In the genomic region with DNA sequence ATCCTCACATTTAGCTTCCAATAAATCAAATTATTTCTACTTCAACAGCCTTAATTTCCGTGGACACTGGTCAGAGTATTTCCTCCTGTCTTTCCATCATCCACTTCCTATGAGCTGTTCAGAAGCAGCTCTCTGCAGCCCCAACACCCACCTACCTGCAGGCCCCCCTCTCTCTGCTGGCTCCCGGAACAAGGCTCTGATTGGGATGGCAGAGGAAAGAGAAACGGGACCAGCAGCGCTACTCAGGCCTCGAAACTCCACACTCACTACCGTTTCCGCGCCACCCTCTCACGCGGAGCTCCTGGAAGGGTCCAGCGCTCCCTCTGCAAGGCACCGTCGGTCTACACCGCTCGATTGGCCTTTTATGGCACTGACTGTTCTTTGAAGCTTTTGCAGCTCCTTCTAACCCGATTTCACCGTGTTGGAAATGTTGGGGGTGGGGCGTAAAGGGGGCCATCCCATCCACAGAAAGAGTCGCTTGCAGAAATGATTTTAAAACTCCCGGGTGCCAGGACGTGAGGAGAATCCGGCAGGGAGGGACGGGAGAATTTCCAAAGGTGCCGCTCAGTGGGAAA, we compare ENCODE assay signal across 8 cellular contexts. TPM values are rescaled to one million over a fixed set of nuclear protein-coding genes. Genes with fewer than 3 reads are reported as not detected.
DNase-seq lines count a peak whose midpoint lies in the region; ATAC-seq and TF ChIP-seq lines count a peak whose summit lies in the region.

No MANE protein-coding gene starts in this region.

- no peak for TF ChIP-seq POLR2A in stomach (IDR thresholded peaks at IDR 0.05)

- H3K36me3 ChIP-seq in stomach, result no peaks in the 10 kb centered on the region

- peak overlapping the region; percentile 73 to 89 (median 78) for H3K4me3 ChIP-seq in stomach

- H3K4me1 Mint-ChIP-seq in activated naive CD4-positive, alpha-beta T cell treated with anti-CD3 and anti-CD28 coated beads, Interleukin-2, amount 10 ng/mL, durations not matched to agents 7 days and 5 days, result peaks cover 17% of the 10 kb centered on the region
- H3K4me1 Mint-ChIP-seq in brain, result peaks cover 21% of the 10 kb centered on the region

- H3K27me3 ChIP-seq in stomach, result no peaks in the 10 kb centered on the region

- no peak for DNase-seq in activated naive CD4-positive, alpha-beta T cell treated with anti-CD3 and anti-CD28 coated beads, Interleukin-2, amount 10 ng/mL, durations not matched to agents 7 days and 5 days
- no peak for DNase-seq in activated naive CD4-positive, alpha-beta T cell treated with anti-CD3 and anti-CD28 coated beads, Interleukin-2, amount 50 U/mL, for 16 hours
- DNase-seq in NCI-H2171 (lab: John Stamatoyannopoulos, UW) (peak; percentile 40), left colon (no peak), stomach (peak; percentile 38), amniotic stem cell (lab: John Stamatoyannopoulos, UW) (no peak)

- TF ChIP-seq CTCF in brain (conservative IDR thresholded peaks at IDR 0.05) (no peak), stomach (IDR thresholded peaks at IDR 0.05) (no peak)

- H3K27ac Mint-ChIP-seq in activated naive CD4-positive, alpha-beta T cell treated with anti-CD3 and anti-CD28 coated beads, Interleukin-2, amount 10 ng/mL, durations not matched to agents 7 days and 5 days, result peak overlapping the region; percentile 91
- H3K27ac Mint-ChIP-seq in brain, result peak overlapping the region; percentile 95 to 99 (median 97)

- WGBS in stomach, 5 donors, result 0% methylated on average over 24 of the region's 24 CpGs

- peaks cover 4% of the 10 kb centered on the region for H3K27me3 Mint-ChIP-seq in activated naive CD4-positive, alpha-beta T cell treated with anti-CD3 and anti-CD28 coated beads, Interleukin-2, amount 10 ng/mL, durations not matched to agents 7 days and 5 days
- H3K27me3 Mint-ChIP-seq in brain, result peaks cover 4% of the 10 kb centered on the region

- ATAC-seq in HG02763 (IDR thresholded peaks at IDR 0.05; ENCODE audit: unreplicated experiment) (peak; percentile 17), left colon (peak; percentile 27)

- peaks cover 33 to 50% (median 45%) of the 10 kb centered on the region in 4 donors for H3K4me1 ChIP-seq in stomach

- intact Hi-C loops in left colon (cut with DNase I, micrococcal nuclease) (no loop called here), stomach (cut with DNase I; ENCODE audit: low total_unique reads) (no loop called here)

- peak overlapping the region; percentile 94 to 98 (median 96) for H3K27ac ChIP-seq in stomach

- CTCF ChIA-PET in activated naive CD4-positive, alpha-beta T cell treated with anti-CD3 and anti-CD28 coated beads, Interleukin-2, amount 10 ng/mL, durations not matched to agents 7 days and 5 days (lab: Charles Lee), result interaction anchor here (0.8 to 1.3 kb wide), 2 partner anchors 10 to 55 kb away, joined by 3 read pairs; no protein-coding TSS in a partner anchor

- peaks cover 6% of the 10 kb centered on the region for H3K9me3 Mint-ChIP-seq in activated naive CD4-positive, alpha-beta T cell treated with anti-CD3 and anti-CD28 coated beads, Interleukin-2, amount 10 ng/mL, durations not matched to agents 7 days and 5 days
- peaks cover 0 to 3% (median 0%) of the 10 kb centered on the region in 5 experiments for H3K9me3 Mint-ChIP-seq in brain

- H3K9me3 ChIP-seq in stomach, result no peaks in the 10 kb centered on the region

- no peak overlapping the region for H3K4me3 Mint-ChIP-seq in activated naive CD4-positive, alpha-beta T cell treated with anti-CD3 and anti-CD28 coated beads, Interleukin-2, amount 10 ng/mL, durations not matched to agents 7 days and 5 days
- peak overlapping the region in 4 of 5 experiments; percentile 88 to 97 (median 92) for H3K4me3 Mint-ChIP-seq in brain

- H3K36me3 Mint-ChIP-seq in activated naive CD4-positive, alpha-beta T cell treated with anti-CD3 and anti-CD28 coated beads, Interleukin-2, amount 10 ng/mL, durations not matched to agents 7 days and 5 days, result no peaks in the 10 kb centered on the region
- no peaks in the 10 kb centered on the region for H3K36me3 Mint-ChIP-seq in brain

- TF ChIP-seq EP300 in stomach (IDR thresholded peaks at IDR 0.05), result no peak

RNA-seq across cellular contexts. Expression of a gene that starts 0.4 kb away (rescaled TPM):
- polyA plus RNA-seq in brain (ENCODE audit: insufficient read depth, low read depth, low replicate concordance), result 15.5 TPM
- total RNA-seq in left colon, result 10 to 100 TPM in 1 of 2 donors, 1 to 10 TPM in 1; 8.8 to 10.4 TPM
- total RNA-seq in stomach, result 10 to 100 TPM in 4 of 5 donors, 1 to 10 TPM in 1; 1.2 to 41.1 (median 18.4) TPM
- 1 to 10 TPM; 2.6 to 5.6 (median 3.0) TPM for polyA plus RNA-seq in stomach

Comparison
In these comparisons a context has a peak if more than half of its experiments do, and no peak if none do; other contexts are left out.
1. DNase-seq: peak in NCI-H2171 (single experiment) and stomach (single experiment); none in activated naive CD4-positive, alpha-beta T cell treated with anti-CD3 and anti-CD28 coated beads, Interleukin-2, amount 10 ng/mL, durations not matched to agents 7 days and 5 days (single experiment), activated naive CD4-positive, alpha-beta T cell treated with anti-CD3 and anti-CD28 coated beads, Interleukin-2, amount 50 U/mL, for 16 hours (single experiment), left colon (0 of 2) and amniotic stem cell (single experiment).